ENCODE assay signal across 13 cellular contexts in genomic region chr14:68956728-68957127, GRCh38. TPM values are rescaled to one million over a fixed set of nuclear protein-coding genes. Genes with fewer than 3 reads are reported as not detected.
DNase-seq lines count a peak whose midpoint lies in the region; ATAC-seq, FAIRE-seq and TF ChIP-seq lines count a peak whose summit lies in the region.
"Had no signal": no experiment of that assay in that cellular context is flagged by ENCODE, and none has a peak within 500 bp of the region (broad histone marks: within the 10 kb centered on the region; RNA-seq: fewer than 3 reads in every experiment).

No MANE protein-coding gene starts in this region.

- ATAC-seq in HepG2 (no peak), right lobe of liver (no peak), K562 (no peak), aorta (ENCODE audit: low FRiP score) (no peak), HG03354 (IDR thresholded peaks at IDR 0.05; ENCODE audit: poor library complexity, severe bottlenecking, unreplicated experiment) (no peak)
- ATAC-seq: sciatic nerve had no signal

- BruUV-seq in HepG2 (replicated peaks; lab: Mats Ljungman, UMichigan) (no TSS peak), K562 (replicated peaks; lab: Mats Ljungman, UMichigan) (no TSS peak)

- no peaks in the 10 kb centered on the region for H3K27me3 ChIP-seq in HepG2 (ENCODE audit: control insufficient read depth in 1 of 2, insufficient read depth in 2 of 2, low read length in 2 of 2)
- no peaks in the 10 kb centered on the region for H3K27me3 ChIP-seq in right lobe of liver
- H3K27me3 ChIP-seq in K562 (ENCODE audit: control insufficient read depth in 2 of 2, insufficient read depth in 2 of 2, low read length in 2 of 2): no peaks in the 10 kb centered on the region
- no peaks in the 10 kb centered on the region for H3K27me3 ChIP-seq in muscle layer of duodenum (ENCODE audit: low read depth, low read length)
- H3K27me3 ChIP-seq in aorta (ENCODE audit: control insufficient read depth in 1 of 2, insufficient read depth in 2 of 2, low read length in 1 of 2): no peaks in the 10 kb centered on the region
- H3K27me3 ChIP-seq: cardiac muscle cell had no signal

- H2AFZ ChIP-seq in HepG2 (ENCODE audit: low read length) (no peak overlapping the region), K562 (ENCODE audit: low read depth, low read length) (no peak overlapping the region)

- H3K4me3 ChIP-seq in HepG2 (replicated peaks in 1 of 3; ENCODE audit: insufficient read depth in 1 of 3, low read depth in 2 of 3, low read length in 3 of 3) (no peak overlapping the region), right lobe of liver (no peak overlapping the region), K562 (no peak overlapping the region), muscle layer of duodenum (ENCODE audit: low read depth in 1 of 2, low read length in 2 of 2) (no peak overlapping the region), aorta (ENCODE audit: low read length in 2 of 2) (no peak overlapping the region)
- H3K4me3 ChIP-seq: cardiac muscle cell had no signal

- H3K9ac ChIP-seq in HepG2 (ENCODE audit: insufficient read depth, low read depth, low read length) (no peak overlapping the region), K562 (ENCODE audit: insufficient read depth in 1 of 2, low read depth in 2 of 2, low read length in 2 of 2) (no peak overlapping the region)

- POLR2A ChIA-PET in HepG2 (lab: Yijun Ruan, JAX): interaction anchor here (1.1 to 5.3 kb wide), 3 partner anchors 11 to 19 kb away, joined by 3 to 36 read pairs (median 13); no protein-coding TSS in a partner anchor
- POLR2A ChIA-PET in K562 (lab: Yijun Ruan, JAX): interaction anchor here (0.8 to 1.2 kb wide), 4 partner anchors 9 to 89 kb away, joined by 3 to 5 read pairs (median 3); no protein-coding TSS in a partner anchor

- peaks cover 96% of the 10 kb centered on the region for H3K4me1 ChIP-seq in HepG2 (ENCODE audit: insufficient read depth, low read length)
- H3K4me1 ChIP-seq in right lobe of liver: peaks cover 0 to 48% (median 23%) of the 10 kb centered on the region in 4 donors
- H3K4me1 ChIP-seq in K562 (replicated peaks in 1 of 2; ENCODE audit: control insufficient read depth in 2 of 2, insufficient read depth in 2 of 2, low read length in 2 of 2): peaks cover 16 to 18% of the 10 kb centered on the region in 2 experiments; a peak in 4 of 5 replicates
- H3K4me1 ChIP-seq in muscle layer of duodenum (ENCODE audit: control insufficient read depth in 1 of 2, insufficient read depth in 2 of 2, low read length in 2 of 2): peaks cover 44 to 79% of the 10 kb centered on the region in 2 donors
- H3K4me1 ChIP-seq in aorta (ENCODE audit: control insufficient read depth in 1 of 2, insufficient read depth in 2 of 2, low read length in 2 of 2): peaks cover 6 to 7% of the 10 kb centered on the region in 2 donors

- TF ChIP-seq CTCF in HepG2 (CRISPR knock-in tag; IDR thresholded peaks at IDR 0.05) (no peak), right lobe of liver (IDR thresholded peaks at IDR 0.05) (no peak), K562 (IDR thresholded peaks at IDR 0.05 in 2 of 3, conservative IDR thresholded peaks at IDR 0.05 in 1 of 3; ENCODE audit: insufficient read depth in 2 of 3, low read depth in 1 of 3, low read length in 3 of 3) (no peak)

- TF ChIP-seq RAD21 in HepG2 (CRISPR knock-in tag; IDR thresholded peaks at IDR 0.05) (no peak), K562 (CRISPR knock-in tag; conservative IDR thresholded peaks at IDR 0.05 in 1 of 2, IDR thresholded peaks at IDR 0.05 in 1 of 2) (no peak)

- peaks cover 2 to 19% of the 10 kb centered on the region in 2 experiments; a peak in 2 of 5 replicates for H3K36me3 ChIP-seq in HepG2 (replicated peaks in 1 of 2; ENCODE audit: control insufficient read depth in 1 of 2, insufficient read depth in 2 of 2, low read length in 2 of 2)
- no peaks in the 10 kb centered on the region for H3K36me3 ChIP-seq in right lobe of liver
- peaks cover 5% of the 10 kb centered on the region; the same call in 2 of the 3 replicates for H3K36me3 ChIP-seq in K562 (ENCODE audit: control insufficient read depth, insufficient read depth, low read length)
- peaks cover 0 to 5% of the 10 kb centered on the region in 2 donors for H3K36me3 ChIP-seq in muscle layer of duodenum (ENCODE audit: control insufficient read depth in 1 of 2, insufficient read depth in 2 of 2, low read length in 2 of 2)
- peaks cover 0 to 3% of the 10 kb centered on the region in 2 donors for H3K36me3 ChIP-seq in aorta (ENCODE audit: control insufficient read depth in 1 of 2, insufficient read depth in 2 of 2, low read length in 1 of 2)
- H3K36me3 ChIP-seq: cardiac muscle cell had no signal

- TF ChIP-seq EP300 in HepG2 (IDR thresholded peaks at IDR 0.05; ENCODE audit: low read depth in 2 of 2, low read length in 2 of 2): no peak
- TF ChIP-seq EP300 in HepG2 (CRISPR knock-in tag; IDR thresholded peaks at IDR 0.05; ENCODE audit: borderline replicate concordance): no peak
- no peak for TF ChIP-seq EP300 in K562 (IDR thresholded peaks at IDR 0.05; ENCODE audit: low read length)

- in situ Hi-C loops in HepG2 (cut with HindIII; ENCODE audit: extremely low pct_ligation_motif_present, low pct_unique_long_range_greater_than_20kb): no loop called here
- in situ Hi-C loops in K562 (cut with MboI): no loop called here

- no peak for DNase-seq in HepG2 (ENCODE audit: low spot score)
- DNase-seq in right lobe of liver: no peak
- DNase-seq in K562 (ENCODE audit: extremely low read depth in 1 of 4, low spot score in 3 of 4): no peak
- peak in 1 of 2 donors; percentile 8 for DNase-seq in aorta
- DNase-seq in H54 (ENCODE audit: insufficient read length, low spot score): no peak
- DNase-seq in activated CD8-positive, alpha-beta memory T cell treated with anti-CD3 and anti-CD28 coated beads for 24 hours: no peak
- DNase-seq: NCI-H1048, NCI-H526 treated with DMSO at 0.1 percent for 48 hours had no signal

- no peaks in the 10 kb centered on the region for H3K9me1 ChIP-seq in K562 (ENCODE audit: control insufficient read depth, insufficient read depth, low read length)

- intact Hi-C loops in HepG2 (cut with micrococcal nuclease; ENCODE audit: unreplicated experiment) (no loop called here), right lobe of liver (cut with DNase I) (no loop called here), K562 (cut with micrococcal nuclease) (no loop called here), aorta (cut with DNase I) (loop anchor here in 1 of 2 donors (5.0 kb wide), 1 partner anchor 34 kb away; no protein-coding TSS in a partner anchor)

- peaks cover 98% of the 10 kb centered on the region for H3K79me2 ChIP-seq in HepG2 (ENCODE audit: insufficient read depth, low read length)
- peaks cover 35% of the 10 kb centered on the region; the same call in 2 of the 3 replicates for H3K79me2 ChIP-seq in K562 (ENCODE audit: control insufficient read depth, insufficient read depth, low read length)

- H4K20me1 ChIP-seq in HepG2 (ENCODE audit: insufficient read depth, low read length) (peaks cover 17% of the 10 kb centered on the region; the same call in 1 of the 2 replicates), K562 (replicated peaks; ENCODE audit: control insufficient read depth, insufficient read depth, low read length) (no peaks in the 10 kb centered on the region)

- H3K4me2 ChIP-seq in HepG2 (ENCODE audit: low read depth, low read length) (no peak overlapping the region), K562 (ENCODE audit: insufficient read depth, low read length) (no peak overlapping the region)

- H3K27ac ChIP-seq in HepG2 (ENCODE audit: extremely low read length, insufficient read depth, low read length) (peak overlapping the region; percentile 86), right lobe of liver (peak overlapping the region in 1 of 3 donors; percentile 64), K562 (ENCODE audit: extremely low read depth, low read depth, low read length) (no peak overlapping the region), muscle layer of duodenum (ENCODE audit: low read length) (peak overlapping the region; percentile 52), aorta (ENCODE audit: low read depth in 1 of 2, low read length in 2 of 2) (peak overlapping the region; percentile 61 to 76)
- H3K27ac ChIP-seq: HL-60 had no signal

- CTCF ChIA-PET in HepG2 (lab: Yijun Ruan, JAX; ENCODE audit: low intra/inter-chr PET ratio, low total read pairs): no interaction called here
- CTCF ChIA-PET in K562 (lab: Yijun Ruan, JAX; ENCODE audit: low intra/inter-chr PET ratio): no interaction called here

- 91% methylated on average over 2 of the region's 3 CpGs for WGBS in HepG2 (ENCODE audit: low lambda C conversion rate)
- WGBS in right lobe of liver (ENCODE audit: insufficient coverage, low coverage, low lambda C conversion rate, missing lambda C conversion rate): 83% methylated on average over 2 of the region's 3 CpGs
- 79% methylated on average over 2 of the region's 3 CpGs for WGBS in K562 (ENCODE audit: insufficient coverage, low coverage, missing lambda C conversion rate)
- WGBS in aorta, 2 donors: 49 to 51% methylated on average over 3 of the region's 3 CpGs

- TF ChIP-seq POLR2A in HepG2 (IDR thresholded peaks at IDR 0.05; ENCODE audit: insufficient read depth in 1 of 2, low read depth in 2 of 2, low read length in 2 of 2) (no peak), right lobe of liver (IDR thresholded peaks at IDR 0.05) (no peak), K562 (conservative IDR thresholded peaks at IDR 0.05) (no peak), H54 (IDR thresholded peaks at IDR 0.05; ENCODE audit: low read depth, low read length) (no peak)

- FAIRE-seq in HepG2 (lab: Jason Lieb, UNC) (no peak), K562 (lab: Jason Lieb, UNC) (no peak), H54 (lab: Jason Lieb, UNC) (no peak)

- H3K9me3 ChIP-seq in HepG2 (ENCODE audit: low read length) (no peaks in the 10 kb centered on the region), right lobe of liver (no peaks in the 10 kb centered on the region), K562 (replicated peaks; ENCODE audit: control insufficient read depth, insufficient read depth, low read depth, low read length) (no peaks in the 10 kb centered on the region), muscle layer of duodenum (ENCODE audit: control insufficient read depth in 1 of 2, low read length in 2 of 2) (no peaks in the 10 kb centered on the region), aorta (ENCODE audit: control insufficient read depth, low read length) (no peaks in the 10 kb centered on the region)

RNA-seq across cellular contexts. Expression of gene ACTN1, which starts 22.4 kb away (rescaled TPM):
- total RNA-seq in HepG2 (2016; rRNA removed; fragmentation: Illumina TruSeq; extraction: Trizol) (58.6 and 62.4 TPM in 2 replicates), right lobe of liver (100 to 1,000 TPM in 3 of 6 experiments, 10 to 100 TPM in 3; 53.1 to 145 (median 100) TPM), K562 (2014; rRNA removed) (42.5 and 47.3 TPM in 2 replicates), K562 (2014; rRNA removed; fragmentation: Illumina TruSeq; extraction: Trizol) (15.9 and 16.8 TPM in 2 replicates), K562 (2015; rRNA removed; fragmentation: Illumina TruSeq; extraction: Trizol) (26.1 and 26.8 TPM in 2 replicates), K562 (2021) (62.3 and 67.7 TPM in 2 replicates), aorta (1,000 to 10,000 TPM in 1 of 2 donors, 100 to 1,000 TPM in 1; 883 to 1,590 TPM)
- 9.6 and 10.7 TPM in 2 replicates for total RNA-seq in HepG2 (2016; cell fraction: cytosol; rRNA removed; fragmentation: Illumina TruSeq; extraction: Trizol; ENCODE audit: low read depth)
- total RNA-seq in HepG2 (2016; cell fraction: insoluble cytoplasmic fraction; rRNA removed; fragmentation: Illumina TruSeq; extraction: Trizol): 55.0 and 63.6 TPM in 2 replicates
- total RNA-seq in HepG2 (2016; cell fraction: membrane; rRNA removed; fragmentation: Illumina TruSeq; extraction: Trizol): 25.2 and 28.3 TPM in 2 replicates
- total RNA-seq in HepG2 (2016; cell fraction: nucleus; rRNA removed; fragmentation: Illumina TruSeq; extraction: Trizol): 62.9 and 75.6 TPM in 2 replicates
- polyA plus RNA-seq in HepG2 (2011; rRNA removed) (152 and 162 TPM in 2 replicates), K562 (2011; rRNA removed) (37.3 and 44.7 TPM in 2 replicates), K562 (2014; fragmentation: Illumina TruSeq; extraction: Trizol) (56.9 and 59.2 TPM in 2 replicates), K562 (2014; fragmentation: Nextera tagmentation; extraction: Ambion mirVana) (1 to 10 TPM; 2.2 to 5.6 TPM), K562 (2014; rRNA removed) (30.8 and 34.5 TPM in 2 replicates), aorta (100 to 1,000 TPM in 1 of 2 donors, 10 to 100 TPM in 1; 82.0 to 378 TPM)
- polyA plus RNA-seq in HepG2 (2011; cell fraction: cytosol; rRNA removed): 97.7 and 136 TPM in 2 replicates
- polyA plus RNA-seq in HepG2 (2011; cell fraction: nucleus; rRNA removed): 162 and 195 TPM in 2 replicates
- 109 and 118 TPM in 2 replicates for polyA plus RNA-seq in HepG2 (2012)
- 8.0 and 10.4 TPM in 2 replicates for polyA plus RNA-seq in HepG2 (2016; cell fraction: cytosol; fragmentation: Illumina TruSeq; extraction: Trizol; ENCODE audit: low read depth)
- 67.9 and 88.1 TPM in 2 replicates for polyA plus RNA-seq in HepG2 (2016; cell fraction: insoluble cytoplasmic fraction; fragmentation: Illumina TruSeq; extraction: Trizol; ENCODE audit: low read depth)
- 15.3 and 18.8 TPM in 2 replicates for polyA plus RNA-seq in HepG2 (2016; cell fraction: membrane; fragmentation: Illumina TruSeq; extraction: Trizol; ENCODE audit: low read depth)
- 91.6 and 93.8 TPM in 2 replicates for polyA plus RNA-seq in HepG2 (2016; cell fraction: nucleus; fragmentation: Illumina TruSeq; extraction: Trizol; ENCODE audit: insufficient read depth, low read depth)
- polyA minus RNA-seq in HepG2 (2011; rRNA and poly(A)+ RNA removed; ENCODE audit: low replicate concordance): 144 and 214 TPM in 2 replicates
- 167 and 168 TPM in 2 replicates for polyA minus RNA-seq in HepG2 (2011; cell fraction: cytosol; rRNA and poly(A)+ RNA removed)
- polyA minus RNA-seq in HepG2 (2011; cell fraction: nucleus; rRNA and poly(A)+ RNA removed): 119 and 126 TPM in 2 replicates
- 54.6 and 92.3 TPM in 2 replicates for total RNA-seq in K562 (2011; cell fraction: chromatin; rRNA removed; ENCODE audit: low replicate concordance)
- 49.7 and 53.4 TPM in 2 replicates for total RNA-seq in K562 (2011; cell fraction: nucleolus; rRNA removed)
- 46.1 and 65.6 TPM in 2 replicates for total RNA-seq in K562 (2011; cell fraction: nucleoplasm; rRNA removed)
- 33.0 and 71.5 TPM in 2 replicates for polyA plus RNA-seq in K562 (2011; cell fraction: cytosol; rRNA removed)
- 38.8 and 47.1 TPM in 2 replicates for polyA plus RNA-seq in K562 (2011; cell fraction: nucleus; rRNA removed)
- polyA plus RNA-seq in K562 (2012): 63.9 and 83.3 TPM in 2 replicates
- 50.7 and 52.2 TPM in 2 replicates for polyA minus RNA-seq in K562 (2011; rRNA and poly(A)+ RNA removed)
- 66.1 and 73.5 TPM in 2 replicates for polyA minus RNA-seq in K562 (2011; cell fraction: cytosol; rRNA and poly(A)+ RNA removed)
- 25.3 and 32.7 TPM in 2 replicates for polyA minus RNA-seq in K562 (2011; cell fraction: nucleus; rRNA and poly(A)+ RNA removed)

Comparison
In these comparisons a context has a peak if more than half of its experiments do, and no peak if none do; other contexts are left out.
1. RNA of gene ACTN1, which starts 22.4 kb away (total RNA-seq): 883 to 1,590 TPM in aorta; 53.1 to 145 TPM in right lobe of liver, 9.6 to 75.6 TPM in HepG2 and 15.9 to 92.3 TPM in K562; every median in the first group is over 4 times any median in the second.